In the genomic region with DNA sequence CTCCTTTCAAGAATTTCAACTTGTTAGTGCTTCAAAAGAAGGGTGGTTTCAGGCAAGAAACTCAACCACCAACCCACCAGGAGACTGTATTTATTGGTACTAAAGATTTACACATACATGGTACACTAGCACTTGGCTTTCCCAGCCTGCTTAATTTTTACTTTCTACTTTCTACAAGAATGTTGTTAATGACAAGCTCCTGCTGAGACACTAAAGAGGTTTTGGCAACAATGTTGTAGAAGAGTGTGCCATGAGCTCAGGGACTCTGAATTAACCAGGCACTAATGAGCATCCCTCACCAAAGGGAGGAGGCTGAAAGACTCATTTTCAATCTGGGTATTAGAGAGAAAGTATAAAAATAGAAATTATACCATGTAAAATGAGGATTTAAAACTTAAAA, we compare ENCODE assay signal across 16 cellular contexts.
"Had no signal": no experiment of that assay in that cellular context is flagged by ENCODE, and none has a peak within 500 bp of the region (broad histone marks: within the 10 kb centered on the region; RNA-seq: fewer than 3 reads in every experiment).

No MANE protein-coding gene starts in this region.

- ATAC-seq: activated CD4-positive, alpha-beta T cell treated with anti-CD3 and anti-CD28 coated beads for 36 hours; activated CD8-positive, alpha-beta T cell treated with anti-CD3 and anti-CD28 coated beads for 36 hours; activated T-cell treated with anti-CD3 and anti-CD28 coated beads, Interleukin-2, amount 50 U/mL, for 4 hours; stimulated activated naive B cell treated with anti-CD40 and anti-IgM and Interleukin-4, amounts not matched to agents 10 μg/mL and 1 μg/mL and 100 μg/mL, for 72 hours had no signal

- H3K4me3 ChIP-seq: adrenal gland, coronary artery, right atrium auricular region, tibial artery, uterus had no signal

- DNase-seq: activated CD4-positive, alpha-beta T cell treated with anti-CD3 and anti-CD28 coated beads for 36 hours; activated CD8-positive, alpha-beta T cell treated with anti-CD3 and anti-CD28 coated beads for 36 hours; activated effector memory CD4-positive, alpha-beta T cell treated with Interleukin-2 at 50 U/mL for 16 hours; activated T-cell treated with anti-CD3 and anti-CD28 coated beads, Interleukin-2, amount 50 U/mL, for 4 hours; adrenal gland; effector CD4-positive, alpha-beta T cell; kidney glomerular epithelial cell; occipital lobe; stimulated activated CD4-positive, alpha-beta T cell treated with anti-CD3 and anti-CD28 coated beads, Interleukin-2, amount 100 ng/mL, for 48 hours; stimulated activated naive B cell treated with anti-CD40 and anti-IgM and Interleukin-4, amounts not matched to agents 10 μg/mL and 1 μg/mL and 100 μg/mL, for 72 hours; T1000; tibial artery; uterus; WERI-Rb-1 had no signal
